ENCODE assay signal across 20 cellular contexts in genomic region chr11:109308551-109308950, GRCh38.
"Had no signal": no experiment of that assay in that cellular context is flagged by ENCODE, and none has a peak within 500 bp of the region (broad histone marks: within the 10 kb centered on the region; RNA-seq: fewer than 3 reads in every experiment).

No MANE protein-coding gene starts in this region.

- H3K4me1 ChIP-seq: colonic mucosa, gastroesophageal sphincter, psoas muscle, stomach, transverse colon had no signal

- H3K27ac Mint-ChIP-seq: immature natural killer cell; naive thymus-derived CD4-positive, alpha-beta T cell had no signal

- H3K4me3 ChIP-seq: colonic mucosa, esophagus squamous epithelium, gastroesophageal sphincter, left ventricle myocardium inferior, lung, psoas muscle, skin epidermis, stomach, thoracic aorta, transverse colon had no signal

- H3K27me3 Mint-ChIP-seq: naive thymus-derived CD4-positive, alpha-beta T cell had no signal

- H3K27ac ChIP-seq: colonic mucosa, esophagus squamous epithelium, gastroesophageal sphincter, left ventricle myocardium inferior, neutrophil, psoas muscle, skin epidermis, stomach, thoracic aorta, transverse colon had no signal

- H3K36me3 Mint-ChIP-seq: immature natural killer cell; naive thymus-derived CD4-positive, alpha-beta T cell had no signal

- H3K4me1 Mint-ChIP-seq: immature natural killer cell; naive thymus-derived CD4-positive, alpha-beta T cell had no signal

- H3K4me3 Mint-ChIP-seq: immature natural killer cell; naive thymus-derived CD4-positive, alpha-beta T cell had no signal

- ATAC-seq: gastroesophageal sphincter; naive thymus-derived CD4-positive, alpha-beta T cell; psoas muscle; sciatic nerve had no signal

- H3K9me3 ChIP-seq: colonic mucosa, esophagus squamous epithelium, gastroesophageal sphincter, left ventricle myocardium inferior, neutrophil, psoas muscle, stomach, thoracic aorta, transverse colon had no signal

- H3K27me3 ChIP-seq: colonic mucosa, esophagus squamous epithelium, gastroesophageal sphincter, neutrophil, stomach, transverse colon had no signal

- DNase-seq: colonic mucosa; dermis blood vessel endothelial cell; esophagus squamous epithelium; glutamatergic neuron; immature natural killer cell; left ventricle myocardium inferior; mesendoderm; naive thymus-derived CD4-positive, alpha-beta T cell; psoas muscle; stimulated activated CD4-positive, alpha-beta T cell treated with anti-CD3 and anti-CD28 coated beads, Interleukin-12 subunit alpha, Interleukin-12 subunit beta, amount 100 ng/mL, for 4 hours; stimulated activated naive CD4-positive, alpha-beta T cell; stomach; substantia nigra; transverse colon had no signal

- H3K36me3 ChIP-seq: colonic mucosa, esophagus squamous epithelium, gastroesophageal sphincter, left ventricle myocardium inferior, neutrophil, stomach, thoracic aorta, transverse colon had no signal
